Comparison of ENCODE assay signal across 1 cellular context in the genomic region with DNA sequence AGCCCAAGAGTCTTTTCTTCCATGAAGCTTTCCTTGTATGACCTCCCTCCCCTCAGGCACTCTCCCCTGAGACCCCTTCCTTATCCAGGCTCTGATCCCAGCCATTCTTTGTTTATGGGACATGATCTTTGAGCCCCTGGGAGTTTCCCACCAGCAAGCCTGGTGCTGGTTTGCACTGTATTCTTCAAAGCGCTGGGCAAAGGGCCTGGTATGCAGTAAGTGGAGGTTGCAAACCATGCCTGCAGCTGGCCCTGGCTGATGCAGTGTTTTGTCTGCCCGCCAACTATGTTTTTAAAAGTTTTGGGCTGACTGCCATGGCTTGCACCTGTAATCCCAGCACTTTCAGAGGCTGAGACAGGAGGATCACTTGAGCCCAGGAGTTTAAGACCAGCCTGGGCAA.
TF ChIP-seq lines count a peak whose summit lies in the region.

No MANE protein-coding gene starts in this region.

TF ChIP-seq in SK-N-SH treated with all-trans-retinoic acid at 6 μM for 48 hours, 23 proteins besides CTCF, POLR2A, EP300 and RAD21 (continued from another document):
- no peak for TF ChIP-seq CSRNP3 (CRISPR knock-in tag; IDR thresholded peaks at IDR 0.05)
- TF ChIP-seq, protein P1, sequence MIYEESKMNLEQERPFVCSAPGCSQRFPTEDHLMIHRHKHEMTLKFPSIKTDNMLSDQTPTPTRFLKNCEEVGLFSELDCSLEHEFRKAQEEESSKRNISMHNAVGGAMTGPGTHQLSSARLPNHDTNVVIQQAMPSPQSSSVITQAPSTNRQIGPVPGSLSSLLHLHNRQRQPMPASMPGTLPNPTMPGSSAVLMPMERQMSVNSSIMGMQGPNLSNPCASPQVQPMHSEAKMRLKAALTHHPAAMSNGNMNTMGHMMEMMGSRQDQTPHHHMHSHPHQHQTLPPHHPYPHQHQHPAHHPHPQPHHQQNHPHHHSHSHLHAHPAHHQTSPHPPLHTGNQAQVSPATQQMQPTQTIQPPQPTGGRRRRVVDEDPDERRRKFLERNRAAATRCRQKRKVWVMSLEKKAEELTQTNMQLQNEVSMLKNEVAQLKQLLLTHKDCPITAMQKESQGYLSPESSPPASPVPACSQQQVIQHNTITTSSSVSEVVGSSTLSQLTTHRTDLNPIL (CRISPR knock-in tag; IDR thresholded peaks at IDR 0.05; ENCODE audit: low read depth): no peak
- no peak for TF ChIP-seq ZNF565 (CRISPR knock-in tag; conservative IDR thresholded peaks at IDR 0.05; ENCODE audit: low read depth)
- TF ChIP-seq ARNTL (CRISPR knock-in tag; IDR thresholded peaks at IDR 0.05; ENCODE audit: borderline replicate concordance, low read depth): no peak
- no peak for TF ChIP-seq ZFP3 (CRISPR knock-in tag; IDR thresholded peaks at IDR 0.05)
- TF ChIP-seq RARB (CRISPR knock-in tag; IDR thresholded peaks at IDR 0.05): no peak
- TF ChIP-seq PPARA (CRISPR knock-in tag; IDR thresholded peaks at IDR 0.05; ENCODE audit: borderline replicate concordance): no peak
- no peak for TF ChIP-seq ZC3H10 (CRISPR knock-in tag; IDR thresholded peaks at IDR 0.05)
- no peak for TF ChIP-seq ZNF70 (CRISPR knock-in tag; IDR thresholded peaks at IDR 0.05)
